Comparison of ENCODE assay signal across 1 cellular context in the genomic region with DNA sequence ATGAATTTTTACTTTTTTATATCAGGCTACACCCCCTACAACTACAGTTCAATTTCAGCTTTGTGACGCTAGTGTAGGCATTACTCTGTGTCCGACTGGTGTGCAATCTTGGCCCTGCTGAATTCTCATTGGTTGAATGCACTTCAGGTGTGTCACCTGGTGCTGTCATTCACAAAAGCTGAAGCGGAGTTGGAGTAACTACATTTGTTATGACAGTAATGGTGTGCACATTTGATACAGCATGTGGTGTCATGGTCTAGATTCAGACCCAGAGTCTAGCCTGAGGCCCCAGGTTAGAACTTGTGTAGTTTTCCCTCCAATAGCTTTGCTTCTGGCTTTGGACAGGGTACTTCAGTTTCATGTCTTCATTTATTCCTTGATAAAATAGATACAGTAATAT.
TF ChIP-seq lines count a peak whose summit lies in the region.

No MANE protein-coding gene starts in this region.

TF ChIP-seq in GM23338, 12 proteins besides CTCF, POLR2A, EP300 and RAD21 (continued from another document):
- TF ChIP-seq, protein P1, sequence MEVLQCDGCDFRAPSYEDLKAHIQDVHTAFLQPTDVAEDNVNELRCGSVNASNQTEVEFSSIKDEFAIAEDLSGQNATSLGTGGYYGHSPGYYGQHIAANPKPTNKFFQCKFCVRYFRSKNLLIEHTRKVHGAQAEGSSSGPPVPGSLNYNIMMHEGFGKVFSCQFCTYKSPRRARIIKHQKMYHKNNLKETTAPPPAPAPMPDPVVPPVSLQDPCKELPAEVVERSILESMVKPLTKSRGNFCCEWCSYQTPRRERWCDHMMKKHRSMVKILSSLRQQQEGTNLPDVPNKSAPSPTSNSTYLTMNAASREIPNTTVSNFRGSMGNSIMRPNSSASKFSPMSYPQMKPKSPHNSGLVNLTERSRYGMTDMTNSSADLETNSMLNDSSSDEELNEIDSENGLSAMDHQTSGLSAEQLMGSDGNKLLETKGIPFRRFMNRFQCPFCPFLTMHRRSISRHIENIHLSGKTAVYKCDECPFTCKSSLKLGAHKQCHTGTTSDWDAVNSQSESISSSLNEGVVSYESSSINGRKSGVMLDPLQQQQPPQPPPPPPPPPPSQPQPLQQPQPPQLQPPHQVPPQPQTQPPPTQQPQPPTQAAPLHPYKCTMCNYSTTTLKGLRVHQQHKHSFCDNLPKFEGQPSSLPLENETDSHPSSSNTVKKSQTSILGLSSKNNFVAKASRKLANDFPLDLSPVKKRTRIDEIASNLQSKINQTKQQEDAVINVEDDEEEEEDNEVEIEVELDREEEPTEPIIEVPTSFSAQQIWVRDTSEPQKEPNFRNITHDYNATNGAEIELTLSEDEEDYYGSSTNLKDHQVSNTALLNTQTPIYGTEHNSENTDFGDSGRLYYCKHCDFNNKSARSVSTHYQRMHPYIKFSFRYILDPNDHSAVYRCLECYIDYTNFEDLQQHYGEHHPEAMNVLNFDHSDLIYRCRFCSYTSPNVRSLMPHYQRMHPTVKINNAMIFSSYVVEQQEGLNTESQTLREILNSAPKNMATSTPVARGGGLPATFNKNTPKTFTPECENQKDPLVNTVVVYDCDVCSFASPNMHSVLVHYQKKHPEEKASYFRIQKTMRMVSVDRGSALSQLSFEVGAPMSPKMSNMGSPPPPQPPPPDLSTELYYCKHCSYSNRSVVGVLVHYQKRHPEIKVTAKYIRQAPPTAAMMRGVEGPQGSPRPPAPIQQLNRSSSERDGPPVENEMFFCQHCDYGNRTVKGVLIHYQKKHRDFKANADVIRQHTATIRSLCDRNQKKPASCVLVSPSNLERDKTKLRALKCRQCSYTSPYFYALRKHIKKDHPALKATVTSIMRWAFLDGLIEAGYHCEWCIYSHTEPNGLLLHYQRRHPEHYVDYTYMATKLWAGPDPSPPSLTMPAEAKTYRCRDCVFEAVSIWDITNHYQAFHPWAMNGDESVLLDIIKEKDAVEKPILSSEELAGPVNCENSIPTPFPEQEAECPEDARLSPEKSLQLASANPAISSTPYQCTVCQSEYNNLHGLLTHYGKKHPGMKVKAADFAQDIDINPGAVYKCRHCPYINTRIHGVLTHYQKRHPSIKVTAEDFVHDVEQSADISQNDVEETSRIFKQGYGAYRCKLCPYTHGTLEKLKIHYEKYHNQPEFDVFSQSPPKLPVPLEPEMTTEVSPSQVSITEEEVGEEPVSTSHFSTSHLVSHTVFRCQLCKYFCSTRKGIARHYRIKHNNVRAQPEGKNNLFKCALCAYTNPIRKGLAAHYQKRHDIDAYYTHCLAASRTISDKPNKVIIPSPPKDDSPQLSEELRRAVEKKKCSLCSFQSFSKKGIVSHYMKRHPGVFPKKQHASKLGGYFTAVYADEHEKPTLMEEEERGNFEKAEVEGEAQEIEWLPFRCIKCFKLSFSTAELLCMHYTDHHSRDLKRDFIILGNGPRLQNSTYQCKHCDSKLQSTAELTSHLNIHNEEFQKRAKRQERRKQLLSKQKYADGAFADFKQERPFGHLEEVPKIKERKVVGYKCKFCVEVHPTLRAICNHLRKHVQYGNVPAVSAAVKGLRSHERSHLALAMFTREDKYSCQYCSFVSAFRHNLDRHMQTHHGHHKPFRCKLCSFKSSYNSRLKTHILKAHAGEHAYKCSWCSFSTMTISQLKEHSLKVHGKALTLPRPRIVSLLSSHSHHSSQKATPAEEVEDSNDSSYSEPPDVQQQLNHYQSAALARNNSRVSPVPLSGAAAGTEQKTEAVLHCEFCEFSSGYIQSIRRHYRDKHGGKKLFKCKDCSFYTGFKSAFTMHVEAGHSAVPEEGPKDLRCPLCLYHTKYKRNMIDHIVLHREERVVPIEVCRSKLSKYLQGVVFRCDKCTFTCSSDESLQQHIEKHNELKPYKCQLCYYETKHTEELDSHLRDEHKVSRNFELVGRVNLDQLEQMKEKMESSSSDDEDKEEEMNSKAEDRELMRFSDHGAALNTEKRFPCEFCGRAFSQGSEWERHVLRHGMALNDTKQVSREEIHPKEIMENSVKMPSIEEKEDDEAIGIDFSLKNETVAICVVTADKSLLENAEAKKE (CRISPR knock-in tag; IDR thresholded peaks at IDR 0.05) = no peak
